8 cellular contexts compared by ENCODE assay signal in genomic region chr1:193104906-193105820, GRCh38. TPM values are rescaled to one million over a fixed set of nuclear protein-coding genes. Genes with fewer than 3 reads are reported as not detected.
DNase-seq lines count a peak whose midpoint lies in the region; ATAC-seq and TF ChIP-seq lines count a peak whose summit lies in the region.

A gene with protein sequence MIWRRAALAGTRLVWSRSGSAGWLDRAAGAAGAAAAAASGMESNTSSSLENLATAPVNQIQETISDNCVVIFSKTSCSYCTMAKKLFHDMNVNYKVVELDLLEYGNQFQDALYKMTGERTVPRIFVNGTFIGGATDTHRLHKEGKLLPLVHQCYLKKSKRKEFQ (minus strand): TSS chr1:193105414. CDS start chr1:193105382, 32 bp downstream.

- CTCF ChIA-PET in activated CD4-positive, alpha-beta memory T cell treated with anti-CD3 and anti-CD28 coated beads for 36 hours (lab: Charles Lee), result interaction anchor here (0.6 to 1.8 kb wide), 5 partner anchors 9 to 46 kb away, joined by 3 to 7 read pairs (median 5); partner anchors contain the start of genes CDC73, RO60 and UCHL5

- H3K27me3 Mint-ChIP-seq in activated CD4-positive, alpha-beta memory T cell treated with anti-CD3 and anti-CD28 coated beads for 36 hours, result no peaks in the 10 kb centered on the region

- peak within 1 kb of the TSS; percentile 72 for H3K27ac Mint-ChIP-seq in activated CD4-positive, alpha-beta memory T cell treated with anti-CD3 and anti-CD28 coated beads for 36 hours

- WGBS in lower leg skin, 2 donors, result 0% methylated on average over 36 to 58 of the region's 73 CpGs

- POLR2A ChIA-PET in activated CD4-positive, alpha-beta memory T cell treated with anti-CD3 and anti-CD28 coated beads for 36 hours (lab: Charles Lee), result interaction anchor here (0.7 to 2.6 kb wide), 6 partner anchors 8 to 122 kb away, joined by 3 to 12 read pairs (median 4); partner anchors contain the start of genes RO60 and UCHL5

- peaks cover 2% of the 10 kb centered on the region for H3K36me3 Mint-ChIP-seq in activated CD4-positive, alpha-beta memory T cell treated with anti-CD3 and anti-CD28 coated beads for 36 hours

- intact Hi-C loops in activated CD4-positive, alpha-beta memory T cell treated with anti-CD3 and anti-CD28 coated beads for 36 hours (cut with micrococcal nuclease), result loop anchor here (1.0 kb wide), 2 partner anchors 17 to 46 kb away; partner anchors contain the start of genes CDC73, RO60 and UCHL5
- intact Hi-C loops in lower leg skin (cut with DNase I; ENCODE audit: low total_unique reads), result no loop called here

- ATAC-seq in GM19324 (IDR thresholded peaks at IDR 0.05; ENCODE audit: low FRiP score, unreplicated experiment) (peak; percentile 95), HG03457 (IDR thresholded peaks at IDR 0.05; ENCODE audit: unreplicated experiment) (peak; percentile 92)

- DNase-seq in CD1c-positive myeloid dendritic cell (ENCODE audit: extremely low spot score) (peak; percentile 87), NCI-H748 treated with DMSO at 0.1 percent for 48 hours (lab: John Stamatoyannopoulos, UW) (peak; percentile 51), dermis microvascular lymphatic vessel endothelial cell (ENCODE audit: low read depth in 2 of 2) (peak; percentile 51 to 89), lower leg skin (ENCODE audit: low spot score in 2 of 2) (peak; percentile 74 to 96)
- DNase-seq in activated CD4-positive, alpha-beta memory T cell treated with anti-CD3 and anti-CD28 coated beads for 36 hours, result peak; percentile 73
- DNase-seq in stimulated activated CD4-positive, alpha-beta T cell treated with anti-CD3 and anti-CD28 coated beads, Interleukin-4, amount 100 ng/mL, for 4 hours, result peak; percentile 54 to 73

- peak within 1 kb of the TSS; percentile 85 for H3K4me3 ChIP-seq in lower leg skin (ENCODE audit: low read depth, poor library complexity, severe bottlenecking)

- H3K4me3 Mint-ChIP-seq in activated CD4-positive, alpha-beta memory T cell treated with anti-CD3 and anti-CD28 coated beads for 36 hours, result peak within 1 kb of the TSS; percentile 89

- no peaks in the 10 kb centered on the region for H3K9me3 Mint-ChIP-seq in activated CD4-positive, alpha-beta memory T cell treated with anti-CD3 and anti-CD28 coated beads for 36 hours

- no peak for TF ChIP-seq POLR2A in lower leg skin (IDR thresholded peaks at IDR 0.05)

- TF ChIP-seq CTCF in lower leg skin (IDR thresholded peaks at IDR 0.05), result no peak

- H3K4me1 Mint-ChIP-seq in activated CD4-positive, alpha-beta memory T cell treated with anti-CD3 and anti-CD28 coated beads for 36 hours (ENCODE audit: low read depth), result peaks cover 17% of the 10 kb centered on the region

RNA-seq across cellular contexts. Expression of the gene that starts here (rescaled TPM):
- 10 to 100 TPM; 25.4 to 25.8 TPM for total RNA-seq in activated CD4-positive, alpha-beta memory T cell treated with anti-CD3 and anti-CD28 coated beads for 36 hours
- 2.3 and 8.6 TPM in 2 replicates for total RNA-seq in dermis microvascular lymphatic vessel endothelial cell
- total RNA-seq in lower leg skin, result 10 to 100 TPM in 1 of 4 donors, 1 to 10 TPM in 3; 5.6 to 11.0 (median 8.1) TPM

Comparison
In these comparisons a context has a peak if more than half of its experiments do, and no peak if none do; other contexts are left out.
1. Peak in every context shown above with its lines: DNase-seq, ATAC-seq and H3K4me3 ChIP-seq.